Comparison of ENCODE assay signal across 26 cellular contexts in the genomic region with DNA sequence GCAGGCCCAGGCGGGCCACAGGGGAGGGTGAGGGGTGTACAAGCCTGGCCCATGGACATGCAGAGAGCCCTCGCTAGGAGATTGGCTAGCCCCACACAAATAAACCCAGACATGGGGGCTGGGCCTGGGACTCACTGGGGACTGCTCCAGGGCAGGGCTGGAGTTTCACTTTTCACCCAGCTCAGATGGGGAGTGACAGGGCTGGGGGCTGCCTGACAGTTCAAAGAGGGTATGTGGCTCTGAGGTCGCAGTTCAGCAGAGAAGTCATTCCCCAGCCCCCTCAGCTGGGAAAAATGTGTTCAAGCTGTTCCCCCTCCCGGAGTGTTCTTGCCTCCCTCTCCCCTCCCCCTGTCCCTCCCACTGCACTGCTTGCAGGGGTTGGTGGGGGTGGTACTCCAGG.
"Had no signal": no experiment of that assay in that cellular context is flagged by ENCODE, and none has a peak within 500 bp of the region (broad histone marks: within the 10 kb centered on the region; RNA-seq: fewer than 3 reads in every experiment).

No MANE protein-coding gene starts in this region.

- H3K36me3 ChIP-seq: left lung, lower lobe of right lung, neural progenitor cell, ovary, stomach, thyroid gland, transverse colon, upper lobe of left lung, vagina had no signal

- H3K27me3 ChIP-seq: ovary, testis had no signal

- ATAC-seq: left cardiac atrium; left lung; lower lobe of right lung; naive thymus-derived CD8-positive, alpha-beta T cell; right cardiac atrium; sciatic nerve; stimulated activated naive B cell treated with anti-CD40 and anti-IgM and Interleukin-4, amounts not matched to agents 10 μg/mL and 1 μg/mL and 100 μg/mL, for 72 hours; stimulated activated naive CD8-positive, alpha-beta T cell treated with anti-CD3 and anti-CD28 coated beads, Interleukin-15, Interleukin-2, amounts not matched to agents 100 U/mL and 50 U/mL, for 24 hours had no signal

- DNase-seq: kidney glomerular epithelial cell; left cardiac atrium; left lung; lower lobe of right lung; mammary epithelial cell; mesenchymal stem cell; naive thymus-derived CD8-positive, alpha-beta T cell; ovary; retina; right cardiac atrium; stimulated activated CD4-positive, alpha-beta T cell treated with anti-CD3 and anti-CD28 coated beads, Interleukin-12 subunit alpha, Interleukin-12 subunit beta, amount 100 ng/mL, for 4 hours; stimulated activated CD4-positive, alpha-beta T cell treated with anti-CD3 and anti-CD28 coated beads, Interleukin-15, amount 100 ng/mL, for 24 hours; stimulated activated CD4-positive, alpha-beta T cell treated with anti-CD3 and anti-CD28 coated beads, Interleukin-2, amount 100 ng/mL, for 24 hours; stimulated activated CD4-positive, alpha-beta T cell treated with anti-CD3 and anti-CD28 coated beads, Interleukin-4, amount 100 ng/mL, for 1 hour; stimulated activated naive B cell treated with anti-CD40 and anti-IgM and Interleukin-4, amounts not matched to agents 10 μg/mL and 1 μg/mL and 100 μg/mL, for 72 hours; stimulated activated naive CD8-positive, alpha-beta T cell treated with anti-CD3 and anti-CD28 coated beads, Interleukin-15, Interleukin-2, amounts not matched to agents 100 U/mL and 50 U/mL, for 24 hours; stomach; testis; thyroid gland; transverse colon had no signal

- H3K4me3 ChIP-seq: hepatocyte, left lung, lower lobe of right lung, neural progenitor cell, ovary, skin epidermis, stomach, testis, thyroid gland, transverse colon, upper lobe of left lung, vagina had no signal
